Comparison of ENCODE assay signal across 21 cellular contexts in genomic region chr18:42112657-42113420, GRCh38.
DNase-seq lines count a peak whose midpoint lies in the region; ATAC-seq and TF ChIP-seq lines count a peak whose summit lies in the region.
"Had no signal": no experiment of that assay in that cellular context is flagged by ENCODE, and none has a peak within 500 bp of the region (broad histone marks: within the 10 kb centered on the region; RNA-seq: fewer than 3 reads in every experiment).

No MANE protein-coding gene starts in this region.

- peak overlapping the region; percentile 94 for H3K27ac Mint-ChIP-seq in activated T-cell treated with anti-CD3 and anti-CD28 coated beads, Interleukin-2, amount 50 U/mL, for 72 hours
- H3K27ac Mint-ChIP-seq in brain (peak overlapping the region in 3 of 5 experiments; percentile 23 to 68 (median 53)), endothelial cell (ENCODE audit: unreplicated experiment) (no peak overlapping the region)
- H3K27ac Mint-ChIP-seq: activated CD4-positive, alpha-beta T cell treated with anti-CD3 and anti-CD28 coated beads for 36 hours; activated naive CD4-positive, alpha-beta T cell treated with anti-CD3 and anti-CD28 coated beads, Interleukin-2, amount 50 U/mL, for 24 hours had no signal

- peaks cover 13% of the 10 kb centered on the region for H3K4me1 Mint-ChIP-seq in activated T-cell treated with anti-CD3 and anti-CD28 coated beads, Interleukin-2, amount 50 U/mL, for 72 hours (ENCODE audit: low read depth)
- H3K4me1 Mint-ChIP-seq in brain = peaks cover 37% of the 10 kb centered on the region
- no peaks in the 10 kb centered on the region for H3K4me1 Mint-ChIP-seq in endothelial cell (ENCODE audit: unreplicated experiment)

- no peaks in the 10 kb centered on the region for H3K9me3 Mint-ChIP-seq in activated T-cell treated with anti-CD3 and anti-CD28 coated beads, Interleukin-2, amount 50 U/mL, for 72 hours
- H3K9me3 Mint-ChIP-seq in brain = peaks cover 0 to 3% (median 0%) of the 10 kb centered on the region in 5 experiments
- no peaks in the 10 kb centered on the region for H3K9me3 Mint-ChIP-seq in endothelial cell (ENCODE audit: unreplicated experiment)
- H3K9me3 Mint-ChIP-seq: activated naive CD4-positive, alpha-beta T cell treated with anti-CD3 and anti-CD28 coated beads, Interleukin-2, amount 50 U/mL, for 24 hours; central memory CD8-positive, alpha-beta T cell; HFFc6; natural killer cell had no signal

- H3K36me3 ChIP-seq in BE2C = no peaks in the 10 kb centered on the region

- no peak overlapping the region for H3K4me3 Mint-ChIP-seq in activated T-cell treated with anti-CD3 and anti-CD28 coated beads, Interleukin-2, amount 50 U/mL, for 72 hours
- H3K4me3 Mint-ChIP-seq in brain (no peak overlapping the region), endothelial cell (ENCODE audit: unreplicated experiment) (no peak overlapping the region)
- H3K4me3 Mint-ChIP-seq: activated CD4-positive, alpha-beta T cell treated with anti-CD3 and anti-CD28 coated beads for 36 hours; activated naive CD4-positive, alpha-beta T cell treated with anti-CD3 and anti-CD28 coated beads, Interleukin-2, amount 50 U/mL, for 24 hours; central memory CD8-positive, alpha-beta T cell; HFFc6; natural killer cell had no signal

- H3K9me3 ChIP-seq in BE2C = no peaks in the 10 kb centered on the region
- H3K9me3 ChIP-seq: psoas muscle, testis had no signal

- peaks cover 6% of the 10 kb centered on the region; the same call in 1 of the 2 replicates for H3K4me1 ChIP-seq in BE2C
- H3K4me1 ChIP-seq: psoas muscle had no signal

- H3K36me3 Mint-ChIP-seq in activated T-cell treated with anti-CD3 and anti-CD28 coated beads, Interleukin-2, amount 50 U/mL, for 72 hours (ENCODE audit: insufficient read depth in 2 of 2) = no peaks in the 10 kb centered on the region
- H3K36me3 Mint-ChIP-seq in brain (no peaks in the 10 kb centered on the region), endothelial cell (ENCODE audit: low read depth, unreplicated experiment) (no peaks in the 10 kb centered on the region)
- H3K36me3 Mint-ChIP-seq: activated naive CD4-positive, alpha-beta T cell treated with anti-CD3 and anti-CD28 coated beads, Interleukin-2, amount 50 U/mL, for 24 hours; natural killer cell had no signal

- TF ChIP-seq CTCF in brain (conservative IDR thresholded peaks at IDR 0.05) (no peak), BE2C (IDR thresholded peaks at IDR 0.05; ENCODE audit: low read depth, low read length) (no peak), endothelial cell (IDR thresholded peaks at IDR 0.05; ENCODE audit: unreplicated experiment) (no peak)

- H3K27me3 Mint-ChIP-seq in activated T-cell treated with anti-CD3 and anti-CD28 coated beads, Interleukin-2, amount 50 U/mL, for 72 hours (ENCODE audit: low read depth) = no peaks in the 10 kb centered on the region
- H3K27me3 Mint-ChIP-seq in brain = no peaks in the 10 kb centered on the region
- peaks cover 2% of the 10 kb centered on the region for H3K27me3 Mint-ChIP-seq in endothelial cell (ENCODE audit: unreplicated experiment)
- H3K27me3 Mint-ChIP-seq: activated naive CD4-positive, alpha-beta T cell treated with anti-CD3 and anti-CD28 coated beads, Interleukin-2, amount 50 U/mL, for 24 hours had no signal

- ATAC-seq in activated T-cell treated with anti-CD3 and anti-CD28 coated beads, Interleukin-2, amount 50 U/mL, for 72 hours (replicated peaks in 1 of 2) = no peak
- no peak for ATAC-seq in HG02970 (IDR thresholded peaks at IDR 0.05; ENCODE audit: low FRiP score, unreplicated experiment)
- ATAC-seq: activated CD4-positive, alpha-beta T cell treated with anti-CD3 and anti-CD28 coated beads for 36 hours had no signal

- H3K4me3 ChIP-seq in BE2C (ENCODE audit: low read depth, low read length) = no peak overlapping the region
- H3K4me3 ChIP-seq: lung, psoas muscle, testis had no signal

- no peaks in the 10 kb centered on the region for H3K27me3 ChIP-seq in BE2C
- H3K27me3 ChIP-seq: testis had no signal

- no peak for DNase-seq in activated T-cell treated with anti-CD3 and anti-CD28 coated beads, Interleukin-2, amount 50 U/mL, for 72 hours
- DNase-seq in activated T-cell treated with anti-CD3 and anti-CD28 coated beads, Interleukin-2, amount 50 U/mL, for 48 hours = no peak
- peak; percentile 67 for DNase-seq in MV-4-11 (lab: John Stamatoyannopoulos, UW)
- no peak for DNase-seq in BE2C
- DNase-seq in endothelial cell (ENCODE audit: low spot score) = no peak
- DNase-seq in activated CD8-positive, alpha-beta memory T cell treated with anti-CD3 and anti-CD28 coated beads, Interleukin-2, amount 50 U/mL, for 48 hours = no peak
- DNase-seq: activated CD4-positive, alpha-beta T cell treated with anti-CD3 and anti-CD28 coated beads for 36 hours; DMS 273 treated with DMSO at 0.1 percent for 48 hours; HFFc6; natural killer cell; NCI-H1930; NCI-H82; psoas muscle; Right ventricle myocardium superior; T-helper 2 cell; testis had no signal
